8 cellular contexts compared by ENCODE assay signal in the genomic region with DNA sequence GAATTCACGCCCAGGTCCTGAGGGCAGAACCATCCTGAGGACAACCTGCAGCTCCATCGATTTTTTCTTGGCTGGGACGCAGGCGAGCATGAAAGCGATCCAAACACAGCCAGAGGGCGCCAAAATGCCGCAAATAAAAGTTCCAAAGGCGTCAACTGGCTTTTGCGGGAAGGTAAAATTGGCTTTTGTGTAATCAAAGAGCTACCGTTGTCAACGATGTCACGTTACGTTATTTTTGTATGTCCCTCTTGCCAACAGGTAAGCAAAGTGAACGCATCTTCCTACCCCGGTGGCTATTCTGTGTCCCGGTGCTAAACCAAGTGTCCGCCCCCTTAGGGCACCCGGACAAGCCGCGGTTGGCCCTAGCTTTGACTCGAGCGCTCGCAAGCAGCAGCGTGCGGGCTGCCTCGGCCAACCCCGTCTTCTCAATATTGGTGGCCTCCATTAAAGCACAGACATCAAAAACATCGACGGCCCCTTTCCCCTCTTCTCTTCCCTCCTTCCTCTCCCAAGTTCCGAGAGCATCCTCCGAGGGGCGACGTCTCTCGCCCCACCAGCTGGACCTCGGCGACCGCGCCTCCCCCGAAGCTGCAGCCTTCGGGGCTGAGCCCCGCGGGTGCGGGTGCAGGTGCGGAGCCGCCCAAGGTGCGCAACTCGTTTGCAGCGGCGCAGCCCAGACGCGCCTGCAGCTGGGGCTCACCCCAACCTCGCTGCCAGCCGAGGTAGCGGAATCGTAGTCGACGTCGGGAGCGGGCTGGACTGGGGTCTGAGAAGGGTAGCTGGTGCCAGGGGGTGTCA. TPM values are rescaled to one million over a fixed set of nuclear protein-coding genes. Genes with fewer than 3 reads are reported as not detected.
DNase-seq lines count a peak whose midpoint lies in the region; ATAC-seq and TF ChIP-seq lines count a peak whose summit lies in the region.

No MANE protein-coding gene starts in this region.

- peak overlapping the region; percentile 53 to 65 (median 54) for H3K4me3 ChIP-seq in stomach

- intact Hi-C loops in stomach (cut with DNase I; ENCODE audit: low total_unique reads): no loop called here

- DNase-seq in Caki2 (ENCODE audit: low read depth) (peak; percentile 76), NCI-H524 (lab: John Stamatoyannopoulos, UW) (peak; percentile 90 to 93), erythroblast (lab: John Stamatoyannopoulos, UW) (peak; percentile 49 to 66), mesothelial cell of epicardium (ENCODE audit: low spot score in 2 of 2, unreplicated experiment in 2 of 2) (peak; percentile 52 to 87), stomach (peak; percentile 85)
- DNase-seq in activated CD4-positive, alpha-beta memory T cell treated with anti-CD3 and anti-CD28 coated beads, Interleukin-2, amount 10 ng/mL, durations not matched to agents 7 days and 5 days: peak; percentile 42

- H3K4me1 Mint-ChIP-seq in activated CD4-positive, alpha-beta memory T cell treated with anti-CD3 and anti-CD28 coated beads, Interleukin-2, amount 10 ng/mL, durations not matched to agents 7 days and 5 days: no peaks in the 10 kb centered on the region
- H3K4me1 Mint-ChIP-seq in mesothelial cell of epicardium: peaks cover 50% of the 10 kb centered on the region

- peaks cover 0 to 51% (median 21%) of the 10 kb centered on the region in 3 donors for H3K27me3 ChIP-seq in stomach

- H3K27ac ChIP-seq in stomach: peak overlapping the region in 4 of 5 donors; percentile 29 to 83 (median 79)

- WGBS in stomach, 5 donors: 2 to 4% (median 3%) methylated on average over 51 to 59 of the region's 59 CpGs

- H3K27me3 Mint-ChIP-seq in activated CD4-positive, alpha-beta memory T cell treated with anti-CD3 and anti-CD28 coated beads, Interleukin-2, amount 10 ng/mL, durations not matched to agents 7 days and 5 days: peaks cover 40% of the 10 kb centered on the region
- no peaks in the 10 kb centered on the region for H3K27me3 Mint-ChIP-seq in mesothelial cell of epicardium (ENCODE audit: low read depth)

- POLR2A ChIA-PET in activated CD4-positive, alpha-beta memory T cell treated with anti-CD3 and anti-CD28 coated beads, Interleukin-2, amount 10 ng/mL, durations not matched to agents 7 days and 5 days (lab: Charles Lee): no interaction called here

- TF ChIP-seq POLR2A in erythroblast (IDR thresholded peaks at IDR 0.05; ENCODE audit: low read length): no peak
- TF ChIP-seq POLR2A in stomach (IDR thresholded peaks at IDR 0.05): no peak

- TF ChIP-seq EP300 in stomach (IDR thresholded peaks at IDR 0.05): no peak

- H3K9me3 ChIP-seq in stomach: no peaks in the 10 kb centered on the region

- no peaks in the 10 kb centered on the region for H3K9me3 Mint-ChIP-seq in activated CD4-positive, alpha-beta memory T cell treated with anti-CD3 and anti-CD28 coated beads, Interleukin-2, amount 10 ng/mL, durations not matched to agents 7 days and 5 days
- H3K9me3 Mint-ChIP-seq in mesothelial cell of epicardium: no peaks in the 10 kb centered on the region

- H3K4me3 Mint-ChIP-seq in activated CD4-positive, alpha-beta memory T cell treated with anti-CD3 and anti-CD28 coated beads, Interleukin-2, amount 10 ng/mL, durations not matched to agents 7 days and 5 days: no peak overlapping the region
- peak overlapping the region; percentile 79 for H3K4me3 Mint-ChIP-seq in mesothelial cell of epicardium

- no peaks in the 10 kb centered on the region for H3K36me3 Mint-ChIP-seq in activated CD4-positive, alpha-beta memory T cell treated with anti-CD3 and anti-CD28 coated beads, Interleukin-2, amount 10 ng/mL, durations not matched to agents 7 days and 5 days (ENCODE audit: low read depth)
- H3K36me3 Mint-ChIP-seq in mesothelial cell of epicardium: peaks cover 1% of the 10 kb centered on the region

- H3K36me3 ChIP-seq in stomach: no peaks in the 10 kb centered on the region

- TF ChIP-seq CTCF in mesothelial cell of epicardium (IDR thresholded peaks at IDR 0.05; ENCODE audit: unreplicated experiment): peak; percentile 73
- TF ChIP-seq CTCF in stomach (IDR thresholded peaks at IDR 0.05): peak in 5 of 7 experiments; percentile 42 to 85 (median 68)

- ATAC-seq in GM19467 (IDR thresholded peaks at IDR 0.05; ENCODE audit: unreplicated experiment): peak; percentile 38
- ATAC-seq in HG03558 (IDR thresholded peaks at IDR 0.05; ENCODE audit: extremely low read depth, unreplicated experiment): peak; percentile 26

- CTCF ChIA-PET in activated CD4-positive, alpha-beta memory T cell treated with anti-CD3 and anti-CD28 coated beads, Interleukin-2, amount 10 ng/mL, durations not matched to agents 7 days and 5 days (lab: Charles Lee): interaction anchor here (1.1 to 2.0 kb wide), 5 partner anchors 10 to 1100 kb away, joined by 3 to 14 read pairs (median 4); no protein-coding TSS in a partner anchor

- H3K4me1 ChIP-seq in stomach: peaks cover 20 to 62% (median 36%) of the 10 kb centered on the region in 4 donors

- no peak overlapping the region for H3K27ac Mint-ChIP-seq in activated CD4-positive, alpha-beta memory T cell treated with anti-CD3 and anti-CD28 coated beads, Interleukin-2, amount 10 ng/mL, durations not matched to agents 7 days and 5 days
- H3K27ac Mint-ChIP-seq in mesothelial cell of epicardium: peak overlapping the region; percentile 95

- in situ Hi-C loops in Caki2 (cut with HindIII; ENCODE audit: low pct_unique_long_range_greater_than_20kb, low sequenced_read_pairs): no loop called here

RNA-seq across cellular contexts. Expression of a gene that starts 1.1 kb away (rescaled TPM):
- total RNA-seq in Caki2 (2014; rRNA removed; shearing (Covaris generic); ENCODE audit: low replicate concordance): 12.6 and 25.6 TPM in 2 replicates
- not detected for total RNA-seq in activated CD4-positive, alpha-beta memory T cell treated with anti-CD3 and anti-CD28 coated beads, Interleukin-2, amount 10 ng/mL, durations not matched to agents 7 days and 5 days
- total RNA-seq in mesothelial cell of epicardium: 137 to 144 TPM (median 140 TPM) in 3 replicates
- 10 to 100 TPM in 3 of 5 donors, 1 to 10 TPM in 2; 4.0 to 41.7 (median 15.1) TPM for total RNA-seq in stomach
- 10 to 100 TPM in 2 of 3 donors, 1 to 10 TPM in 1; 8.7 to 60.8 (median 34.6) TPM for polyA plus RNA-seq in stomach

Comparison
In these comparisons a context has a peak if more than half of its experiments do, and no peak if none do; other contexts are left out.
1. Peak in every context shown above with its lines: DNase-seq, ATAC-seq, H3K4me3 ChIP-seq and H3K27ac ChIP-seq.
2. RNA of a gene that starts 1.1 kb away (total RNA-seq): 137 to 144 TPM in mesothelial cell of epicardium, 4.0 to 41.7 TPM in stomach and 12.6 to 25.6 TPM in Caki2; not detected in activated CD4-positive, alpha-beta memory T cell treated with anti-CD3 and anti-CD28 coated beads, Interleukin-2, amount 10 ng/mL, durations not matched to agents 7 days and 5 days; every median in the first group is over 4 times any median in the second.